In the genomic region with DNA sequence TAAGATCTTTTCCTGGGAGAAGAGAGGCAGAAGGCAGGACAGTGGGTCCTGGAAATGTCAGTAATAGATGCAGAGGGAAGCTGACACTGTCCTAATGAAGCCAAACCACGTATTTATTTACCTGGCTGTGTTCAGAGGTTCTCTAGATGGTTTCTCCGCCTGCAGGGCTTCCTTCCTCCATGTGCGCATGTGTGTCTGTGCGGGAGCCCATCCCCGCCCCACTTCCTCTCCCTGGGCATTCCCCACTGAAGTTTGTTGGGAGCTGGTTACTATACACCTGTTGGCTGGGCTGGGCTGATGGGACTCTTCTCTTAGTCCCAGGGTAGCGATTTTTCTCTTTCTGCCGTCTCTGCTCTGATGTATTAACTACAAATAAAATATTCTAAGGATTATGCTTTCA, we compare ENCODE assay signal across 22 cellular contexts.
"Had no signal": no experiment of that assay in that cellular context is flagged by ENCODE, and none has a peak within 500 bp of the region (broad histone marks: within the 10 kb centered on the region; RNA-seq: fewer than 3 reads in every experiment).

No MANE protein-coding gene starts in this region.

- H3K27ac Mint-ChIP-seq: activated CD8-positive, alpha-beta T cell treated with anti-CD3 and anti-CD28 coated beads, Interleukin-2, amount 10 ng/mL, durations not matched to agents 7 days and 5 days; activated naive CD8-positive, alpha-beta T cell treated with anti-CD3 and anti-CD28 coated beads for 36 hours; WTC11 had no signal

- DNase-seq: activated CD4-positive, alpha-beta T cell treated with anti-CD3 and anti-CD28 coated beads for 4 hours; activated CD8-positive, alpha-beta memory T cell treated with anti-CD3 and anti-CD28 coated beads, Interleukin-2, amount 50 U/mL, for 4 hours; activated CD8-positive, alpha-beta T cell treated with anti-CD3 and anti-CD28 coated beads, Interleukin-2, amount 10 ng/mL, durations not matched to agents 7 days and 5 days; activated gamma-delta T cell; activated naive CD8-positive, alpha-beta T cell treated with anti-CD3 and anti-CD28 coated beads for 36 hours; activated T-cell treated with anti-CD3 and anti-CD28 coated beads, Interleukin-2, amount 50 U/mL, for 48 hours; body of pancreas; hippocampal formation; kidney; left lung; stimulated activated CD4-positive, alpha-beta T cell treated with anti-CD3 and anti-CD28 coated beads, Interleukin-4, amount 100 ng/mL, for 4 hours; stimulated activated CD8-positive, alpha-beta memory T cell treated with anti-CD3 and anti-CD28 coated beads, Interleukin-4, amount 100 ng/mL, for 48 hours; stimulated activated naive CD4-positive, alpha-beta T cell treated with Interleukin-2 at 50 U/mL for 16 hours had no signal

- H3K4me1 Mint-ChIP-seq: naive thymus-derived CD8-positive, alpha-beta T cell had no signal

- ATAC-seq: activated CD8-positive, alpha-beta T cell treated with anti-CD3 and anti-CD28 coated beads, Interleukin-2, amount 10 ng/mL, durations not matched to agents 7 days and 5 days; body of pancreas; esophagus mucosa; left lung; naive thymus-derived CD8-positive, alpha-beta T cell; WTC11 had no signal

- H3K4me3 ChIP-seq: body of pancreas, coronary artery, left lung, right atrium auricular region, skin epidermis, tibial nerve, vagina had no signal

- H3K36me3 Mint-ChIP-seq: activated naive CD8-positive, alpha-beta T cell treated with anti-CD3 and anti-CD28 coated beads for 36 hours; naive thymus-derived CD8-positive, alpha-beta T cell; WTC11 had no signal

- FAIRE-seq: kidney had no signal

- H3K4me1 ChIP-seq: body of pancreas, left lung, right atrium auricular region, tibial nerve, vagina had no signal

- H3K9me3 ChIP-seq: body of pancreas, left lung, right atrium auricular region, tibial nerve, vagina had no signal

- H3K27me3 ChIP-seq: body of pancreas, right atrium auricular region, tibial nerve, vagina had no signal

- H3K36me3 ChIP-seq: left lung, right atrium auricular region, tibial nerve, vagina had no signal

- H3K4me3 Mint-ChIP-seq: activated CD8-positive, alpha-beta T cell treated with anti-CD3 and anti-CD28 coated beads, Interleukin-2, amount 10 ng/mL, durations not matched to agents 7 days and 5 days; activated naive CD8-positive, alpha-beta T cell treated with anti-CD3 and anti-CD28 coated beads for 36 hours; central memory CD8-positive, alpha-beta T cell; naive thymus-derived CD8-positive, alpha-beta T cell; WTC11 had no signal

- H3K27ac ChIP-seq: body of pancreas, coronary artery, left lung, right atrium auricular region, skin epidermis, tibial nerve, vagina had no signal

- H3K9me3 Mint-ChIP-seq: activated naive CD8-positive, alpha-beta T cell treated with anti-CD3 and anti-CD28 coated beads for 36 hours; central memory CD8-positive, alpha-beta T cell; naive thymus-derived CD8-positive, alpha-beta T cell; WTC11 had no signal
